In the genomic region with DNA sequence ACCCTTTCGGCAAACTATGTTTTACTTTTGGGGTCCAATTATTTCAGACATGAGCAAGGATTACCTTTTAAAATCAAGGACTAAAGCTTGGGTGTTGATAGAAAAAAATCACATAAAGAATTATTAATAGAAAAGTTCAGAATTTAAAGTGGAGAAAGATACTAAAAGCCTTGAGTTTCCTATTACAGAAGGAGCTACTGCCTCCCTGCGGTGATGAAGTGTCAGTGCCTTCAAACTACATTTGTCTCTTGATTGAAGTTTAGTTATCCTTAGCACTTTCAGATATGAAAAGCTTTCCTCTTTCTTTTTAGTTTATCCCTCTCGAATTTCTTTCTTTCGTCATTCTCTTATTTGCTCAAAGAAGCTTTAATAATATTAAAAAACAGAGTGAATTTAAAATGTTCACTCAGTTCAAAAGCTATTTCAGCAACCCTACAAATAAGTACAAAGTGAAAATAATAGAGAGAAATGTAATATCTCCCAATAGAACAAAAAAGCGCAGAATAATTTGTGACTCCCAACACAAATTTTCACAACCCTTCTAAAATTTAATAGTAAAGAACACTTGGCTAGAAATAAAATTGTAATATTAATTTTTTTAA, we compare ENCODE assay signal across 8 cellular contexts.
DNase-seq lines count a peak whose midpoint lies in the region; ATAC-seq and TF ChIP-seq lines count a peak whose summit lies in the region.

No MANE protein-coding gene starts in this region.

- no peaks in the 10 kb centered on the region for H3K27me3 Mint-ChIP-seq in activated B cell treated with CpG ODN at 0.5 μM for 24 hours

- TF ChIP-seq POLR2A in suprapubic skin (IDR thresholded peaks at IDR 0.05) = no peak

- intact Hi-C loops in activated B cell treated with CpG ODN at 0.5 μM for 24 hours (cut with micrococcal nuclease) = loop anchor here (1.0 to 10.0 kb wide), 4 partner anchors 148 to 1769 kb away; no protein-coding TSS in a partner anchor

- no peaks in the 10 kb centered on the region for H3K4me1 ChIP-seq in suprapubic skin

- no peak overlapping the region for H3K27ac Mint-ChIP-seq in activated B cell treated with CpG ODN at 0.5 μM for 24 hours

- H3K36me3 Mint-ChIP-seq in activated B cell treated with CpG ODN at 0.5 μM for 24 hours (ENCODE audit: low read depth) = no peaks in the 10 kb centered on the region

- no peaks in the 10 kb centered on the region for H3K4me1 Mint-ChIP-seq in activated B cell treated with CpG ODN at 0.5 μM for 24 hours

- no peaks in the 10 kb centered on the region for H3K9me3 ChIP-seq in suprapubic skin

- no peak overlapping the region for H3K4me3 ChIP-seq in suprapubic skin

- POLR2A ChIA-PET in GM10248 (lab: Yijun Ruan, JAX) = no interaction called here
- POLR2A ChIA-PET in activated B cell treated with CpG ODN at 0.5 μM for 24 hours (lab: Charles Lee) = no interaction called here

- peak; percentile 79 for TF ChIP-seq CTCF in GM10248 (IDR thresholded peaks at IDR 0.05; ENCODE audit: control extremely low read depth, extremely low read depth, low read depth, missing control alignments)
- TF ChIP-seq CTCF in activated B cell treated with CpG ODN at 0.5 μM for 24 hours (IDR thresholded peaks at IDR 0.05) = peak; percentile 40
- peak; percentile 43 to 67 for TF ChIP-seq CTCF in suprapubic skin (IDR thresholded peaks at IDR 0.05)

- H3K9me3 Mint-ChIP-seq in activated B cell treated with CpG ODN at 0.5 μM for 24 hours = no peaks in the 10 kb centered on the region

- H3K4me3 Mint-ChIP-seq in activated B cell treated with CpG ODN at 0.5 μM for 24 hours = no peak overlapping the region

- DNase-seq in AG08395 (ENCODE audit: low spot score) (peak; percentile 66), GM10248 (ENCODE audit: extremely low spot score) (peak; percentile 66), NCI-H187 treated with DMSO at 0.1 percent for 48 hours (lab: John Stamatoyannopoulos, UW) (peak; percentile 33), activated B cell treated with CpG ODN at 0.5 μM for 24 hours (no peak), hepatic stellate cell (ENCODE audit: low spot score) (peak; percentile 39), suprapubic skin (ENCODE audit: low spot score in 2 of 2) (no peak)
- no peak for DNase-seq in stimulated activated CD4-positive, alpha-beta T cell treated with anti-CD3 and anti-CD28 coated beads, Interleukin-1b, Interleukin-23, amount 100 ng/mL, for 48 hours

- CTCF ChIA-PET in GM10248 (lab: Yijun Ruan, JAX) (interaction anchor here (0.7 to 6.0 kb wide), 26 partner anchors 9 to 1113 kb away, joined by 3 to 68 read pairs (median 4); no protein-coding TSS in a partner anchor), activated B cell treated with CpG ODN at 0.5 μM for 24 hours (lab: Charles Lee) (interaction anchor here (0.9 to 1.5 kb wide), 4 partner anchors 8 to 1029 kb away, joined by 3 read pairs; no protein-coding TSS in a partner anchor)

- TF ChIP-seq EP300 in suprapubic skin (IDR thresholded peaks at IDR 0.05) = no peak

- WGBS in suprapubic skin = 41% methylated on average over 5 of the region's 5 CpGs

- peak; percentile 62 for ATAC-seq in HG02588 (IDR thresholded peaks at IDR 0.05; ENCODE audit: unreplicated experiment)
- ATAC-seq in activated B cell treated with CpG ODN at 0.5 μM for 24 hours (ENCODE audit: low read depth) = no peak

- H3K27ac ChIP-seq in suprapubic skin = no peak overlapping the region

- H3K27me3 ChIP-seq in suprapubic skin = no peaks in the 10 kb centered on the region

- H3K36me3 ChIP-seq in suprapubic skin = no peaks in the 10 kb centered on the region

Comparison
In these comparisons a context has a peak if more than half of its experiments do, and no peak if none do; other contexts are left out.
1. DNase-seq: peak in AG08395 (single experiment), GM10248 (single experiment), NCI-H187 treated with DMSO at 0.1 percent for 48 hours (single experiment) and hepatic stellate cell (single experiment); none in activated B cell treated with CpG ODN at 0.5 μM for 24 hours (single experiment), suprapubic skin (0 of 2) and stimulated activated CD4-positive, alpha-beta T cell treated with anti-CD3 and anti-CD28 coated beads, Interleukin-1b, Interleukin-23, amount 100 ng/mL, for 48 hours (single experiment).
2. Peak in every context shown above with its lines, with median percentiles within 50 percentile points of each other: CTCF ChIP-seq.